In genomic region chr14:99312106-99312505, GRCh38 we compare ENCODE assay signal across 1 cellular context.
TF ChIP-seq lines count a peak whose summit lies in the region.

No MANE protein-coding gene starts in this region.

TF ChIP-seq in H1, 55 proteins besides CTCF, POLR2A, EP300 and RAD21:
- TF ChIP-seq TBP (IDR thresholded peaks at IDR 0.05; ENCODE audit: low read depth, low read length) (no peak), TEAD4 (IDR thresholded peaks at IDR 0.05; ENCODE audit: low read depth, low read length) (no peak), JUN (IDR thresholded peaks at IDR 0.05; ENCODE audit: low read depth, low read length) (no peak), SP2 (IDR thresholded peaks at IDR 0.05; ENCODE audit: low read length) (no peak), RFX5 (IDR thresholded peaks at IDR 0.05; ENCODE audit: borderline replicate concordance, low read depth, low read length) (no peak), NANOG (IDR thresholded peaks at IDR 0.05; ENCODE audit: insufficient read depth, low read depth, low read length, poor library complexity, severe bottlenecking) (no peak), POU5F1 (IDR thresholded peaks at IDR 0.05; ENCODE audit: low read depth, low read length) (no peak), EGR1 (IDR thresholded peaks at IDR 0.05; ENCODE audit: borderline replicate concordance, low read depth, low read length) (no peak), CEBPB (IDR thresholded peaks at IDR 0.05; ENCODE audit: low read depth, low read length) (no peak), RNF2 (IDR thresholded peaks at IDR 0.05; ENCODE audit: borderline replicate concordance, low read depth, low read length, missing control alignments, poor library complexity, severe bottlenecking) (no peak), KDM1A (IDR thresholded peaks at IDR 0.05; ENCODE audit: borderline replicate concordance, low read length) (no peak), GABPA (IDR thresholded peaks at IDR 0.05; ENCODE audit: borderline replicate concordance, insufficient read depth, low read length) (no peak), CBX8 (IDR thresholded peaks at IDR 0.05; ENCODE audit: borderline replicate concordance, low read depth, low read length) (no peak), SRF (IDR thresholded peaks at IDR 0.05; ENCODE audit: low read depth, low read length) (no peak), TCF12 (IDR thresholded peaks at IDR 0.05; ENCODE audit: low read depth, low read length) (no peak)
